In genomic region chr2:177314722-177315264, GRCh38 we compare ENCODE assay signal across 2 cellular contexts.
TF ChIP-seq lines count a peak whose summit lies in the region.

No MANE protein-coding gene starts in this region.

TF ChIP-seq in K562, 482 proteins besides CTCF, POLR2A, EP300 and RAD21:
- TF ChIP-seq ELK3 (CRISPR knock-in tag; IDR thresholded peaks at IDR 0.05) (no peak), ZNF77 (CRISPR knock-in tag; IDR thresholded peaks at IDR 0.05) (no peak), NCOA4 (IDR thresholded peaks at IDR 0.05; ENCODE audit: partially characterized antibody) (no peak), TAF9B (IDR thresholded peaks at IDR 0.05; ENCODE audit: partially characterized antibody) (no peak), SMARCA5 (IDR thresholded peaks at IDR 0.05) (no peak)
TF ChIP-seq in K562: peak in this region for 0.

TF ChIP-seq in SK-N-SH, 30 proteins besides CTCF, POLR2A, EP300 and RAD21:
- no peak for TF ChIP-seq USF1 (IDR thresholded peaks at IDR 0.05; ENCODE audit: borderline replicate concordance, low read depth)
- no peak for TF ChIP-seq RCOR1 (IDR thresholded peaks at IDR 0.05; ENCODE audit: low read length)
- TF ChIP-seq MAX (IDR thresholded peaks at IDR 0.05; ENCODE audit: low read depth): no peak
- TF ChIP-seq NRF1 (IDR thresholded peaks at IDR 0.05; ENCODE audit: low read depth, low read length): no peak
- TF ChIP-seq FOXM1 (IDR thresholded peaks at IDR 0.05; ENCODE audit: low read depth): no peak
- no peak for TF ChIP-seq YY1 (IDR thresholded peaks at IDR 0.05; ENCODE audit: low read depth)
- no peak for TF ChIP-seq RFX5 (IDR thresholded peaks at IDR 0.05; ENCODE audit: low read length)
- TF ChIP-seq MEF2A (IDR thresholded peaks at IDR 0.05; ENCODE audit: borderline replicate concordance, low read depth): no peak
- no peak for TF ChIP-seq GABPA (IDR thresholded peaks at IDR 0.05; ENCODE audit: low read depth)
- no peak for TF ChIP-seq CHD2 (IDR thresholded peaks at IDR 0.05; ENCODE audit: low read length, partially characterized antibody)
- TF ChIP-seq TAF1 (IDR thresholded peaks at IDR 0.05; ENCODE audit: borderline replicate concordance, low read depth, low read length): no peak
- no peak for TF ChIP-seq IRF3 (IDR thresholded peaks at IDR 0.05; ENCODE audit: low read depth, low read length)
- TF ChIP-seq SMC3 (IDR thresholded peaks at IDR 0.05; ENCODE audit: low read depth, low read length): no peak
- no peak for TF ChIP-seq MXI1 (IDR thresholded peaks at IDR 0.05; ENCODE audit: low read depth, low read length)
